ENCODE assay signal across 10 cellular contexts in genomic region chr15:92906038-92906437, GRCh38. TPM values are rescaled to one million over a fixed set of nuclear protein-coding genes. Genes with fewer than 3 reads are reported as not detected.
DNase-seq lines count a peak whose midpoint lies in the region; ATAC-seq, FAIRE-seq and TF ChIP-seq lines count a peak whose summit lies in the region.
"Had no signal": no experiment of that assay in that cellular context is flagged by ENCODE, and none has a peak within 500 bp of the region (broad histone marks: within the 10 kb centered on the region; RNA-seq: fewer than 3 reads in every experiment).

No MANE protein-coding gene starts in this region.

- H3K9ac ChIP-seq in kidney (ENCODE audit: low read length in 2 of 2): peak overlapping the region; percentile 37 to 87

- H3K27me3 Mint-ChIP-seq in activated CD4-positive, alpha-beta T cell treated with anti-CD3 and anti-CD28 coated beads, Interleukin-2, amount 10 ng/mL, durations not matched to agents 24 days and 14 days: no peaks in the 10 kb centered on the region

- H3K27me3 ChIP-seq in suprapubic skin (no peaks in the 10 kb centered on the region), H7 (ENCODE audit: control insufficient read depth, insufficient read depth, low read length) (no peaks in the 10 kb centered on the region)

- no peak for TF ChIP-seq CTCF in kidney (IDR thresholded peaks at IDR 0.05; ENCODE audit: borderline replicate concordance, extremely low read depth, insufficient read depth)
- no peak for TF ChIP-seq CTCF in suprapubic skin (IDR thresholded peaks at IDR 0.05)

- H3K9me3 ChIP-seq in kidney (ENCODE audit: control insufficient read depth in 1 of 2, low read length in 2 of 2) (no peaks in the 10 kb centered on the region), suprapubic skin (no peaks in the 10 kb centered on the region)

- no peak for ATAC-seq in activated naive CD4-positive, alpha-beta T cell treated with anti-CD3 and anti-CD28 coated beads, Interleukin-2, amount 50 U/mL, for 72 hours

- peaks cover 64% of the 10 kb centered on the region for H3K4me1 Mint-ChIP-seq in activated CD4-positive, alpha-beta T cell treated with anti-CD3 and anti-CD28 coated beads, Interleukin-2, amount 10 ng/mL, durations not matched to agents 24 days and 14 days

- no peaks in the 10 kb centered on the region for H3K9me3 Mint-ChIP-seq in activated CD4-positive, alpha-beta T cell treated with anti-CD3 and anti-CD28 coated beads, Interleukin-2, amount 10 ng/mL, durations not matched to agents 24 days and 14 days
- H3K9me3 Mint-ChIP-seq in activated naive CD4-positive, alpha-beta T cell treated with anti-CD3 and anti-CD28 coated beads, Interleukin-2, amount 50 U/mL, for 72 hours: no peaks in the 10 kb centered on the region

- TF ChIP-seq EP300 in suprapubic skin (IDR thresholded peaks at IDR 0.05): no peak

- H3K36me3 Mint-ChIP-seq in activated CD4-positive, alpha-beta T cell treated with anti-CD3 and anti-CD28 coated beads, Interleukin-2, amount 10 ng/mL, durations not matched to agents 24 days and 14 days (ENCODE audit: low read depth): peaks cover 56% of the 10 kb centered on the region
- peaks cover 32 to 64% of the 10 kb centered on the region in 2 donors for H3K36me3 Mint-ChIP-seq in activated naive CD4-positive, alpha-beta T cell treated with anti-CD3 and anti-CD28 coated beads, Interleukin-2, amount 50 U/mL, for 72 hours

- no peak for FAIRE-seq in kidney (lab: Jason Lieb, UNC)
- FAIRE-seq: A204.1, frontal cortex had no signal

- H3K36me3 ChIP-seq in kidney (ENCODE audit: control insufficient read depth in 1 of 2, insufficient read depth in 2 of 2, low read length in 2 of 2): peaks cover 0 to 6% of the 10 kb centered on the region in 2 donors
- peaks cover 5% of the 10 kb centered on the region for H3K36me3 ChIP-seq in suprapubic skin
- no peaks in the 10 kb centered on the region for H3K36me3 ChIP-seq in H7 (replicated peaks; ENCODE audit: control insufficient read depth, insufficient read depth, low read length)

- peak overlapping the region; percentile 89 for H3K4me3 Mint-ChIP-seq in activated CD4-positive, alpha-beta T cell treated with anti-CD3 and anti-CD28 coated beads, Interleukin-2, amount 10 ng/mL, durations not matched to agents 24 days and 14 days

- H3K4me3 ChIP-seq in kidney (ENCODE audit: low read length in 2 of 2) (peak overlapping the region; percentile 65 to 71), suprapubic skin (peak overlapping the region; percentile 62), H7 (ENCODE audit: insufficient read depth, low read depth, low read length) (no peak overlapping the region)

- peaks cover 39 to 43% of the 10 kb centered on the region in 2 donors for H3K4me1 ChIP-seq in kidney (ENCODE audit: control insufficient read depth in 1 of 2, insufficient read depth in 1 of 2, low read depth in 1 of 2, low read length in 2 of 2)
- peaks cover 76% of the 10 kb centered on the region for H3K4me1 ChIP-seq in suprapubic skin

- peak overlapping the region; percentile 100 for H3K27ac Mint-ChIP-seq in activated CD4-positive, alpha-beta T cell treated with anti-CD3 and anti-CD28 coated beads, Interleukin-2, amount 10 ng/mL, durations not matched to agents 24 days and 14 days
- peak overlapping the region; percentile 100 for H3K27ac Mint-ChIP-seq in activated naive CD4-positive, alpha-beta T cell treated with anti-CD3 and anti-CD28 coated beads, Interleukin-2, amount 50 U/mL, for 72 hours

- DNase-seq in activated CD4-positive, alpha-beta T cell treated with anti-CD3 and anti-CD28 coated beads, Interleukin-2, amount 10 ng/mL, durations not matched to agents 24 days and 14 days: peak; percentile 57
- DNase-seq in activated CD4-positive, alpha-beta T cell treated with anti-CD3 and anti-CD28 coated beads, Interleukin-2, amount 50 U/mL, for 4 hours: no peak
- no peak for DNase-seq in activated naive CD4-positive, alpha-beta T cell treated with anti-CD3 and anti-CD28 coated beads, Interleukin-2, amount 50 U/mL, for 72 hours (ENCODE audit: low spot score in 2 of 2)
- DNase-seq in kidney (no peak), suprapubic skin (ENCODE audit: low spot score in 2 of 2) (no peak), DMS53 (lab: John Stamatoyannopoulos, UW) (no peak), H7 (no peak), amygdala (lab: John Stamatoyannopoulos, UW) (no peak)

- 8% methylated on average over 3 of the region's 3 CpGs for WGBS in suprapubic skin

- no peak for TF ChIP-seq POLR2A in suprapubic skin (IDR thresholded peaks at IDR 0.05)

- H3K27ac ChIP-seq in kidney (ENCODE audit: low read depth in 2 of 2, low read length in 2 of 2): peak overlapping the region; percentile 85 to 94
- peak overlapping the region; percentile 97 for H3K27ac ChIP-seq in suprapubic skin

- intact Hi-C loops in activated CD4-positive, alpha-beta T cell treated with anti-CD3 and anti-CD28 coated beads, Interleukin-2, amount 10 ng/mL, durations not matched to agents 24 days and 14 days (cut with micrococcal nuclease): loop anchor here (1.0 kb wide), 1 partner anchor 8 kb away; no protein-coding TSS in a partner anchor
- intact Hi-C loops in kidney (cut with DNase I): no loop called here

RNA-seq across cellular contexts. Expression of gene CHD2, which starts 5.9 kb away (rescaled TPM):
- 105 and 111 TPM in 2 replicates for total RNA-seq in activated CD4-positive, alpha-beta T cell treated with anti-CD3 and anti-CD28 coated beads, Interleukin-2, amount 10 ng/mL, durations not matched to agents 24 days and 14 days
- total RNA-seq in activated naive CD4-positive, alpha-beta T cell treated with anti-CD3 and anti-CD28 coated beads, Interleukin-2, amount 50 U/mL, for 72 hours: 100 to 1,000 TPM; 187 to 214 TPM
- 137 TPM for total RNA-seq in kidney
- polyA plus RNA-seq in kidney (ENCODE audit: insufficient read depth, low read depth, low replicate concordance): 22.5 TPM
- total RNA-seq in suprapubic skin: 100 to 1,000 TPM in 3 of 4 donors, 10 to 100 TPM in 1; 93.3 to 319 (median 127) TPM
- total RNA-seq in H7 (2014; rRNA removed; shearing (Covaris generic)): 29.7 and 35.5 TPM in 2 replicates
